In genomic region chr10:69752491-69752890, GRCh38 we compare ENCODE assay signal across 20 cellular contexts. TPM values are rescaled to one million over a fixed set of nuclear protein-coding genes. Genes with fewer than 3 reads are reported as not detected.
DNase-seq lines count a peak whose midpoint lies in the region; ATAC-seq, FAIRE-seq and TF ChIP-seq lines count a peak whose summit lies in the region.
"Had no signal": no experiment of that assay in that cellular context is flagged by ENCODE, and none has a peak within 500 bp of the region (broad histone marks: within the 10 kb centered on the region; RNA-seq: fewer than 3 reads in every experiment).

No MANE protein-coding gene starts in this region.

- H3K4me1 Mint-ChIP-seq in neural progenitor cell: peaks cover 21% of the 10 kb centered on the region
- H3K4me1 Mint-ChIP-seq: CD14-positive monocyte had no signal

- WGBS in HepG2 (ENCODE audit: low lambda C conversion rate): 32% methylated on average over 7 of the region's 7 CpGs
- 51% methylated on average over 6 of the region's 7 CpGs for WGBS in right lobe of liver (ENCODE audit: insufficient coverage, low coverage, low lambda C conversion rate, missing lambda C conversion rate)

- H3K4me2 ChIP-seq in HepG2 (ENCODE audit: low read depth, low read length): no peak overlapping the region
- H3K4me2 ChIP-seq in neural progenitor cell: no peak overlapping the region

- TF ChIP-seq POLR2A in HepG2 (IDR thresholded peaks at IDR 0.05; ENCODE audit: insufficient read depth in 1 of 2, low read depth in 2 of 2, low read length in 2 of 2) (no peak), right lobe of liver (IDR thresholded peaks at IDR 0.05) (no peak)

- no peaks in the 10 kb centered on the region for H3K36me3 Mint-ChIP-seq in neural progenitor cell
- H3K36me3 Mint-ChIP-seq in activated naive CD4-positive, alpha-beta T cell treated with anti-CD3 and anti-CD28 coated beads, Interleukin-2, amount 50 U/mL, for 72 hours: no peaks in the 10 kb centered on the region
- H3K36me3 Mint-ChIP-seq: CD14-positive monocyte; CD8-positive, alpha-beta T cell had no signal

- no peak for DNase-seq in HepG2 (ENCODE audit: low spot score)
- DNase-seq in right lobe of liver: no peak
- peak; percentile 92 for DNase-seq in left kidney (ENCODE audit: low read depth, low spot score)
- no peak for DNase-seq in neural progenitor cell (ENCODE audit: low spot score)
- no peak for DNase-seq in left lung
- no peak for DNase-seq in activated naive CD4-positive, alpha-beta T cell treated with anti-CD3 and anti-CD28 coated beads, Interleukin-2, amount 50 U/mL, for 72 hours (ENCODE audit: low spot score in 2 of 2)
- no peak for DNase-seq in activated CD4-positive, alpha-beta T cell treated with anti-CD3 and anti-CD28 coated beads, Interleukin-2, amount 50 U/mL, for 1 hour
- DNase-seq: CD8-positive, alpha-beta T cell; COR-L47; DMS153; DMS79 treated with DMSO at 0.1 percent for 48 hours; EL had no signal

- POLR2A ChIA-PET in HepG2 (lab: Yijun Ruan, JAX): no interaction called here

- peaks cover 4% of the 10 kb centered on the region for H3K27me3 Mint-ChIP-seq in neural progenitor cell (ENCODE audit: insufficient read depth, low read depth)

- H3K36me3 ChIP-seq in HepG2 (replicated peaks in 1 of 2; ENCODE audit: control insufficient read depth in 1 of 2, insufficient read depth in 2 of 2, low read length in 2 of 2) (no peaks in the 10 kb centered on the region), right lobe of liver (no peaks in the 10 kb centered on the region), neural progenitor cell (no peaks in the 10 kb centered on the region), left lung (no peaks in the 10 kb centered on the region)

- no peak overlapping the region for H3K9ac ChIP-seq in HepG2 (ENCODE audit: insufficient read depth, low read depth, low read length)
- no peak overlapping the region for H3K9ac ChIP-seq in neural progenitor cell

- ATAC-seq in HepG2: no peak
- ATAC-seq in right lobe of liver: no peak
- ATAC-seq in left lung: no peak
- no peak for ATAC-seq in GM18861 (IDR thresholded peaks at IDR 0.05; ENCODE audit: unreplicated experiment)
- ATAC-seq in activated naive CD4-positive, alpha-beta T cell treated with anti-CD3 and anti-CD28 coated beads, Interleukin-2, amount 50 U/mL, for 72 hours: no peak
- ATAC-seq: CD8-positive, alpha-beta T cell had no signal

- no peak overlapping the region for H3K4me3 Mint-ChIP-seq in neural progenitor cell
- H3K4me3 Mint-ChIP-seq: CD14-positive monocyte; CD8-positive, alpha-beta T cell had no signal

- TF ChIP-seq EP300 in HepG2 (IDR thresholded peaks at IDR 0.05; ENCODE audit: low read depth in 2 of 2, low read length in 2 of 2) (no peak), HepG2 (CRISPR knock-in tag; IDR thresholded peaks at IDR 0.05; ENCODE audit: borderline replicate concordance) (no peak)

- H3K27ac ChIP-seq in HepG2 (ENCODE audit: extremely low read length, insufficient read depth, low read length): no peak overlapping the region
- no peak overlapping the region for H3K27ac ChIP-seq in right lobe of liver
- H3K27ac ChIP-seq in neural progenitor cell: no peak overlapping the region
- H3K27ac ChIP-seq in left lung: no peak overlapping the region
- H3K27ac ChIP-seq: 22Rv1 had no signal

- H4K20me1 ChIP-seq in HepG2 (ENCODE audit: insufficient read depth, low read length) (no peaks in the 10 kb centered on the region), neural progenitor cell (ENCODE audit: low read depth) (no peaks in the 10 kb centered on the region)

- no peaks in the 10 kb centered on the region for H3F3A ChIP-seq in neural progenitor cell (ENCODE audit: low read depth)

- H3K4me3 ChIP-seq in HepG2 (replicated peaks in 1 of 3; ENCODE audit: insufficient read depth in 1 of 3, low read depth in 2 of 3, low read length in 3 of 3): no peak overlapping the region
- no peak overlapping the region for H3K4me3 ChIP-seq in right lobe of liver
- no peak overlapping the region for H3K4me3 ChIP-seq in neural progenitor cell
- no peak overlapping the region for H3K4me3 ChIP-seq in left lung

- no TSS peak for BruUV-seq in HepG2 (replicated peaks; lab: Mats Ljungman, UMichigan)

- in situ Hi-C loops in HepG2 (cut with HindIII; ENCODE audit: extremely low pct_ligation_motif_present, low pct_unique_long_range_greater_than_20kb): no loop called here

- TF ChIP-seq RAD21 in HepG2 (CRISPR knock-in tag; IDR thresholded peaks at IDR 0.05): no peak

- intact Hi-C loops in HepG2 (cut with micrococcal nuclease; ENCODE audit: unreplicated experiment): no loop called here
- intact Hi-C loops in right lobe of liver (cut with DNase I): no loop called here
- intact Hi-C loops in left lung (cut with DNase I): no loop called here

- H3K27me3 ChIP-seq in HepG2 (ENCODE audit: control insufficient read depth in 1 of 2, insufficient read depth in 2 of 2, low read length in 2 of 2): peaks cover 0 to 46% of the 10 kb centered on the region in 2 experiments; a peak in 3 of 5 replicates
- no peaks in the 10 kb centered on the region for H3K27me3 ChIP-seq in right lobe of liver
- peaks cover 7% of the 10 kb centered on the region for H3K27me3 ChIP-seq in neural progenitor cell
- peaks cover 0 to 7% of the 10 kb centered on the region in 2 donors for H3K27me3 ChIP-seq in left lung

- H3K79me2 ChIP-seq in HepG2 (ENCODE audit: insufficient read depth, low read length): no peaks in the 10 kb centered on the region
- H3K79me2 ChIP-seq in neural progenitor cell (ENCODE audit: low read depth): no peaks in the 10 kb centered on the region

- H3K4me1 ChIP-seq in HepG2 (ENCODE audit: insufficient read depth, low read length) (no peaks in the 10 kb centered on the region), right lobe of liver (no peaks in the 10 kb centered on the region), neural progenitor cell (peaks cover 5% of the 10 kb centered on the region), left lung (no peaks in the 10 kb centered on the region)

- FAIRE-seq in HepG2 (lab: Jason Lieb, UNC): no peak
- FAIRE-seq: D721Med, G401.6, GM12892, GM19239, H54 had no signal

- H3K27ac Mint-ChIP-seq in neural progenitor cell: no peak overlapping the region
- H3K27ac Mint-ChIP-seq in activated naive CD4-positive, alpha-beta T cell treated with anti-CD3 and anti-CD28 coated beads, Interleukin-2, amount 50 U/mL, for 72 hours: no peak overlapping the region
- H3K27ac Mint-ChIP-seq: CD14-positive monocyte; CD8-positive, alpha-beta T cell had no signal

- CTCF ChIA-PET in HepG2 (lab: Yijun Ruan, JAX; ENCODE audit: low intra/inter-chr PET ratio, low total read pairs): no interaction called here

- no peaks in the 10 kb centered on the region for H3K9me3 Mint-ChIP-seq in neural progenitor cell
- no peaks in the 10 kb centered on the region for H3K9me3 Mint-ChIP-seq in activated naive CD4-positive, alpha-beta T cell treated with anti-CD3 and anti-CD28 coated beads, Interleukin-2, amount 50 U/mL, for 72 hours
- H3K9me3 Mint-ChIP-seq: CD14-positive monocyte; CD8-positive, alpha-beta T cell had no signal

- H3K9me3 ChIP-seq in HepG2 (ENCODE audit: low read length): no peaks in the 10 kb centered on the region
- H3K9me3 ChIP-seq in right lobe of liver: no peaks in the 10 kb centered on the region
- H3K9me3 ChIP-seq in neural progenitor cell (ENCODE audit: low read depth): no peaks in the 10 kb centered on the region
- H3K9me3 ChIP-seq in left lung: no peaks in the 10 kb centered on the region

- TF ChIP-seq CTCF in HepG2 (CRISPR knock-in tag; IDR thresholded peaks at IDR 0.05) (no peak), right lobe of liver (IDR thresholded peaks at IDR 0.05) (no peak), neural progenitor cell (IDR thresholded peaks at IDR 0.05) (no peak), left lung (IDR thresholded peaks at IDR 0.05) (no peak)

- no peak overlapping the region for H2AFZ ChIP-seq in HepG2 (ENCODE audit: low read length)
- H2AFZ ChIP-seq in neural progenitor cell (replicated peaks): peak overlapping the region; percentile 63

TF ChIP-seq in HepG2, 621 proteins besides CTCF, POLR2A, EP300 and RAD21 (continues in another document):
- TF ChIP-seq RXRA (CRISPR knock-in tag; IDR thresholded peaks at IDR 0.05): no peak

RNA-seq across cellular contexts. Expression of gene COL13A1, which starts 49.2 kb away (rescaled TPM):
- total RNA-seq in HepG2 (2016; rRNA removed; fragmentation: Illumina TruSeq; extraction: Trizol) (not detected in 2 replicates), right lobe of liver (under 1 TPM in 4 of 6 experiments, not detected in 2; 0.18 to 0.44 (median 0.30) TPM), neural progenitor cell (ENCODE audit: low replicate concordance) (1.3 and 9.5 TPM in 2 replicates), left lung (1 to 10 TPM; 2.1 to 4.0 TPM)
- total RNA-seq in HepG2 (2016; cell fraction: cytosol; rRNA removed; fragmentation: Illumina TruSeq; extraction: Trizol; ENCODE audit: low read depth): not detected in 2 replicates
- total RNA-seq in HepG2 (2016; cell fraction: insoluble cytoplasmic fraction; rRNA removed; fragmentation: Illumina TruSeq; extraction: Trizol): not detected in 2 replicates
- total RNA-seq in HepG2 (2016; cell fraction: membrane; rRNA removed; fragmentation: Illumina TruSeq; extraction: Trizol): not detected in 2 replicates
- not detected in 2 replicates for total RNA-seq in HepG2 (2016; cell fraction: nucleus; rRNA removed; fragmentation: Illumina TruSeq; extraction: Trizol)
- polyA plus RNA-seq in HepG2 (2011; rRNA removed): 0.07 and 0.22 TPM in 2 replicates
- polyA plus RNA-seq in HepG2 (2011; cell fraction: cytosol; rRNA removed): 0.04 TPM in 1 of 2 replicates, not detected in the other
- polyA plus RNA-seq in HepG2 (2011; cell fraction: nucleus; rRNA removed): 1.5 and 3.2 TPM in 2 replicates
- polyA plus RNA-seq in HepG2 (2012): not detected in 2 replicates
- not detected in 2 replicates for polyA plus RNA-seq in HepG2 (2016; cell fraction: cytosol; fragmentation: Illumina TruSeq; extraction: Trizol; ENCODE audit: low read depth)
- not detected in 2 replicates for polyA plus RNA-seq in HepG2 (2016; cell fraction: insoluble cytoplasmic fraction; fragmentation: Illumina TruSeq; extraction: Trizol; ENCODE audit: low read depth)
- polyA plus RNA-seq in HepG2 (2016; cell fraction: membrane; fragmentation: Illumina TruSeq; extraction: Trizol; ENCODE audit: low read depth): not detected in 2 replicates
- not detected in 2 replicates for polyA plus RNA-seq in HepG2 (2016; cell fraction: nucleus; fragmentation: Illumina TruSeq; extraction: Trizol; ENCODE audit: insufficient read depth, low read depth)
- 0.07 TPM in 1 of 2 replicates, not detected in the other for polyA minus RNA-seq in HepG2 (2011; rRNA and poly(A)+ RNA removed; ENCODE audit: low replicate concordance)
- not detected in 2 replicates for polyA minus RNA-seq in HepG2 (2011; cell fraction: cytosol; rRNA and poly(A)+ RNA removed)
- polyA minus RNA-seq in HepG2 (2011; cell fraction: nucleus; rRNA and poly(A)+ RNA removed): not detected in 2 replicates
- total RNA-seq in activated naive CD4-positive, alpha-beta T cell treated with anti-CD3 and anti-CD28 coated beads, Interleukin-2, amount 50 U/mL, for 72 hours: not detected
- total RNA-seq: CD8-positive, alpha-beta T cell had no signal
- polyA plus RNA-seq: CD14-positive monocyte had no signal
